Comparison of ENCODE assay signal across 19 cellular contexts in genomic region chr20:8049321-8049720, GRCh38. TPM values are rescaled to one million over a fixed set of nuclear protein-coding genes. Genes with fewer than 3 reads are reported as not detected.
A peak's percentile ranks its signal among the peaks of the same experiment; 100 is the strongest.
DNase-seq lines count a peak whose midpoint lies in the region; ATAC-seq, FAIRE-seq and TF ChIP-seq lines count a peak whose summit lies in the region.
"Had no signal": no experiment of that assay in that cellular context is flagged by ENCODE, and none has a peak within 500 bp of the region (broad histone marks: within the 10 kb centered on the region; RNA-seq: fewer than 3 reads in every experiment).

No MANE protein-coding gene starts in this region.

- no peak overlapping the region for H3K4me3 ChIP-seq in fibroblast of villous mesenchyme (ENCODE audit: low read depth, low read length)
- H3K4me3 ChIP-seq: A549, Peyer's patch, SJCRH30 had no signal

- DNase-seq in AG08395 (ENCODE audit: low spot score), result peak; percentile 3
- DNase-seq in GM04504 (ENCODE audit: low read depth), result peak; percentile 8
- peak; percentile 13 for DNase-seq in fibroblast of villous mesenchyme (ENCODE audit: low read depth)
- DNase-seq in NCI-H1048 (lab: John Stamatoyannopoulos, UW), result no peak
- no peak for DNase-seq in SW480 (ENCODE audit: low spot score)
- DNase-seq: CD4-positive, CD25-positive, alpha-beta regulatory T cell; DMS79; GOT3; MV-4-11; NCI-H1694; NCI-H2081; NCI-H2171; NCI-H526; Peyer's patch; SJCRH30 had no signal

- FAIRE-seq in endometrium (lab: Jason Lieb, UNC), result peak; percentile 23
- FAIRE-seq: A549, GM12891 had no signal

- no peak for ATAC-seq in HG02798 (IDR thresholded peaks at IDR 0.05; ENCODE audit: poor library complexity, unreplicated experiment)
- ATAC-seq: A549 had no signal

- no peak for TF ChIP-seq CTCF in fibroblast of villous mesenchyme (IDR thresholded peaks at IDR 0.05; ENCODE audit: insufficient read depth, low read depth, low read length)

RNA-seq across cellular contexts. Expression of gene TMX4, which starts 29.8 kb away (rescaled TPM):
- total RNA-seq in fibroblast of villous mesenchyme, result 32.8 and 36.1 TPM in 2 replicates

Comparison
In these comparisons a context has a peak if more than half of its experiments do, and no peak if none do; other contexts are left out.
1. DNase-seq: peak in AG08395 (single experiment), GM04504 (single experiment) and fibroblast of villous mesenchyme (single experiment); none in NCI-H1048 (single experiment) and SW480 (single experiment).